Comparison of ENCODE assay signal across 1 cellular context in the genomic region with DNA sequence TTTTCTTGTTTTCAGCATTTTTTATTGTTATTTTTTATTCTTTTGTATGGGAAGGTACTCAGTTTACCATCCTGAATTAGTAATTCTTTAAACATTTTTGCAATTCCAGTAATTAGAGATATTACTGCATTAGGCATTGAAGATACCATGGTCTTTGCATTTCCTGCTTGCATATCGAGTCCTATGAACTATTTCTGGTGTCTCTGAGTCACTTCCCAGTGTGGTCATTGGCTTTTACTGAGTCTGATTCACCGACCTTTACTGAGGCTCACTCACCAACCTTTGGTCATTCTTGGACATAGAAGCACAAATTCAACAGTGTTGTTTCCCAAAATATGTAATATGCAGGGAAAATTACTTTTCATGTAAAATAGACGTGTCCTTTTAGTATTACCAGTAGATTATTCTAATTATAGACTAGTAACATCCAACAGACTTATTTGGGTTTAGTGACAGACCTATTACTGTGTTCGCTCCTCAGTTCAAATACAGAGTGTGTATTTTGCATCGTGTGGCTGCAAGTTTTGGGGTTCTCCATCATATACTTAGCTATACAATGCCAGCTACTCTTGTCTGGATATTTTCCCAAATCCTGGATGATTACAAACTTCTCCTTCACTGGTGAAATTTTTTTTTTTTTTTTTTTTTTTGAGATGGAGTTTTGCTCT.
TF ChIP-seq lines count a peak whose summit lies in the region.

No MANE protein-coding gene starts in this region.

TF ChIP-seq in GM23338, 12 proteins besides CTCF, POLR2A, EP300 and RAD21:
- TF ChIP-seq ZNF462 (CRISPR knock-in tag; IDR thresholded peaks at IDR 0.05) (no peak), EZH2 (IDR thresholded peaks at IDR 0.05; ENCODE audit: low read depth, unreplicated experiment) (no peak), ZNF331 (CRISPR knock-in tag; IDR thresholded peaks at IDR 0.05; ENCODE audit: low read depth) (no peak), CREB1 (CRISPR knock-in tag; IDR thresholded peaks at IDR 0.05; ENCODE audit: low read depth) (no peak), JUNB (IDR thresholded peaks at IDR 0.05; ENCODE audit: unreplicated experiment) (no peak), EZH2phosphoT487 (IDR thresholded peaks at IDR 0.05; ENCODE audit: unreplicated experiment) (no peak), POLR2AphosphoS5 (IDR thresholded peaks at IDR 0.05; ENCODE audit: low read depth) (no peak), NANOG (IDR thresholded peaks at IDR 0.05; ENCODE audit: borderline replicate concordance) (no peak), ZNF114 (CRISPR knock-in tag; IDR thresholded peaks at IDR 0.05) (no peak), STAT1 (IDR thresholded peaks at IDR 0.05; ENCODE audit: unreplicated experiment) (no peak)
- TF ChIP-seq, protein P1, sequence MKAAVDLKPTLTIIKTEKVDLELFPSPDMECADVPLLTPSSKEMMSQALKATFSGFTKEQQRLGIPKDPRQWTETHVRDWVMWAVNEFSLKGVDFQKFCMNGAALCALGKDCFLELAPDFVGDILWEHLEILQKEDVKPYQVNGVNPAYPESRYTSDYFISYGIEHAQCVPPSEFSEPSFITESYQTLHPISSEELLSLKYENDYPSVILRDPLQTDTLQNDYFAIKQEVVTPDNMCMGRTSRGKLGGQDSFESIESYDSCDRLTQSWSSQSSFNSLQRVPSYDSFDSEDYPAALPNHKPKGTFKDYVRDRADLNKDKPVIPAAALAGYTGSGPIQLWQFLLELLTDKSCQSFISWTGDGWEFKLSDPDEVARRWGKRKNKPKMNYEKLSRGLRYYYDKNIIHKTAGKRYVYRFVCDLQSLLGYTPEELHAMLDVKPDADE (IDR thresholded peaks at IDR 0.05), result no peak
- TF ChIP-seq, protein P2, sequence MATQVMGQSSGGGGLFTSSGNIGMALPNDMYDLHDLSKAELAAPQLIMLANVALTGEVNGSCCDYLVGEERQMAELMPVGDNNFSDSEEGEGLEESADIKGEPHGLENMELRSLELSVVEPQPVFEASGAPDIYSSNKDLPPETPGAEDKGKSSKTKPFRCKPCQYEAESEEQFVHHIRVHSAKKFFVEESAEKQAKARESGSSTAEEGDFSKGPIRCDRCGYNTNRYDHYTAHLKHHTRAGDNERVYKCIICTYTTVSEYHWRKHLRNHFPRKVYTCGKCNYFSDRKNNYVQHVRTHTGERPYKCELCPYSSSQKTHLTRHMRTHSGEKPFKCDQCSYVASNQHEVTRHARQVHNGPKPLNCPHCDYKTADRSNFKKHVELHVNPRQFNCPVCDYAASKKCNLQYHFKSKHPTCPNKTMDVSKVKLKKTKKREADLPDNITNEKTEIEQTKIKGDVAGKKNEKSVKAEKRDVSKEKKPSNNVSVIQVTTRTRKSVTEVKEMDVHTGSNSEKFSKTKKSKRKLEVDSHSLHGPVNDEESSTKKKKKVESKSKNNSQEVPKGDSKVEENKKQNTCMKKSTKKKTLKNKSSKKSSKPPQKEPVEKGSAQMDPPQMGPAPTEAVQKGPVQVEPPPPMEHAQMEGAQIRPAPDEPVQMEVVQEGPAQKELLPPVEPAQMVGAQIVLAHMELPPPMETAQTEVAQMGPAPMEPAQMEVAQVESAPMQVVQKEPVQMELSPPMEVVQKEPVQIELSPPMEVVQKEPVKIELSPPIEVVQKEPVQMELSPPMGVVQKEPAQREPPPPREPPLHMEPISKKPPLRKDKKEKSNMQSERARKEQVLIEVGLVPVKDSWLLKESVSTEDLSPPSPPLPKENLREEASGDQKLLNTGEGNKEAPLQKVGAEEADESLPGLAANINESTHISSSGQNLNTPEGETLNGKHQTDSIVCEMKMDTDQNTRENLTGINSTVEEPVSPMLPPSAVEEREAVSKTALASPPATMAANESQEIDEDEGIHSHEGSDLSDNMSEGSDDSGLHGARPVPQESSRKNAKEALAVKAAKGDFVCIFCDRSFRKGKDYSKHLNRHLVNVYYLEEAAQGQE (IDR thresholded peaks at IDR 0.05; ENCODE audit: unreplicated experiment), result no peak
